Comparison of ENCODE assay signal across 15 cellular contexts in genomic region chr11:73999581-74000306, GRCh38. TPM values are rescaled to one million over a fixed set of nuclear protein-coding genes. Genes with fewer than 3 reads are reported as not detected.
DNase-seq lines count a peak whose midpoint lies in the region; ATAC-seq and TF ChIP-seq lines count a peak whose summit lies in the region.
"Had no signal": no experiment of that assay in that cellular context is flagged by ENCODE, and none has a peak within 500 bp of the region (broad histone marks: within the 10 kb centered on the region; RNA-seq: fewer than 3 reads in every experiment).

No MANE protein-coding gene starts in this region.

- H3K36me3 Mint-ChIP-seq in CD14-positive monocyte (peaks cover 16 to 22% of the 10 kb centered on the region in 2 donors), immature natural killer cell (peaks cover 4 to 30% (median 22%) of the 10 kb centered on the region in 3 donors)

- in situ Hi-C loops in G401 (cut with HindIII; ENCODE audit: low sequenced_read_pairs) = no loop called here

- H3K27ac ChIP-seq in dorsolateral prefrontal cortex = peak overlapping the region in 3 of 59 donors; percentile 15 to 35 (median 28)
- H3K27ac ChIP-seq: C4-2B, prostate gland, SJCRH30 had no signal

- ATAC-seq in HG02970 (IDR thresholded peaks at IDR 0.05; ENCODE audit: low FRiP score, unreplicated experiment) = no peak

- DNase-seq in CD14-positive monocyte (ENCODE audit: low spot score) (peak; percentile 4), GM12865 (ENCODE audit: low read depth) (peak; percentile 38), SHP77 treated with DMSO at 0.1 percent for 48 hours (lab: John Stamatoyannopoulos, UW) (peak; percentile 92), immature natural killer cell (no peak), G401 (ENCODE audit: low spot score) (no peak), dorsolateral prefrontal cortex (no peak), hepatic stellate cell (ENCODE audit: low spot score) (no peak)
- DNase-seq: activated naive CD8-positive, alpha-beta T cell treated with anti-CD3 and anti-CD28 coated beads, Interleukin-2, amount 10 ng/mL, durations not matched to agents 7 days and 5 days; SJCRH30 had no signal

- H3K27me3 Mint-ChIP-seq in CD14-positive monocyte (ENCODE audit: low read depth in 3 of 3) = no peaks in the 10 kb centered on the region
- peaks cover 7 to 9% (median 8%) of the 10 kb centered on the region in 3 donors for H3K27me3 Mint-ChIP-seq in immature natural killer cell (ENCODE audit: low read depth in 3 of 3)
- H3K27me3 Mint-ChIP-seq: activated naive CD8-positive, alpha-beta T cell treated with anti-CD3 and anti-CD28 coated beads, Interleukin-2, amount 10 ng/mL, durations not matched to agents 7 days and 5 days had no signal

- no peak overlapping the region for H3K4me3 ChIP-seq in GM12865 (ENCODE audit: low read depth, low read length)
- H3K4me3 ChIP-seq in dorsolateral prefrontal cortex = no peak overlapping the region
- H3K4me3 ChIP-seq: prostate gland, SJCRH30 had no signal

- TF ChIP-seq CTCF in CD14-positive monocyte (IDR thresholded peaks at IDR 0.05) = no peak
- no peak for TF ChIP-seq CTCF in GM12865 (IDR thresholded peaks at IDR 0.05; ENCODE audit: insufficient read depth, low read depth, low read length, missing control alignments)
- no peak for TF ChIP-seq CTCF in dorsolateral prefrontal cortex (IDR thresholded peaks at IDR 0.05 in 54 of 56, conservative IDR thresholded peaks at IDR 0.05 in 2 of 56; ENCODE audit: low read depth in 1 of 56, partially characterized antibody in 56 of 56)

- no peak overlapping the region for H3K4me3 Mint-ChIP-seq in CD14-positive monocyte
- H3K4me3 Mint-ChIP-seq in immature natural killer cell = peak overlapping the region in 4 of 5 donors; percentile 13 to 53 (median 26)
- H3K4me3 Mint-ChIP-seq: activated naive CD8-positive, alpha-beta T cell treated with anti-CD3 and anti-CD28 coated beads, Interleukin-2, amount 10 ng/mL, durations not matched to agents 7 days and 5 days had no signal

- H3K9me3 Mint-ChIP-seq in CD14-positive monocyte (no peaks in the 10 kb centered on the region), immature natural killer cell (no peaks in the 10 kb centered on the region)
- H3K9me3 Mint-ChIP-seq: activated naive CD8-positive, alpha-beta T cell treated with anti-CD3 and anti-CD28 coated beads, Interleukin-2, amount 10 ng/mL, durations not matched to agents 7 days and 5 days had no signal

- H3K27ac Mint-ChIP-seq in CD14-positive monocyte = peak overlapping the region in 2 of 7 donors; percentile 20 to 63
- peak overlapping the region; percentile 53 to 96 (median 70) for H3K27ac Mint-ChIP-seq in immature natural killer cell
- H3K27ac Mint-ChIP-seq: activated naive CD8-positive, alpha-beta T cell treated with anti-CD3 and anti-CD28 coated beads, Interleukin-2, amount 10 ng/mL, durations not matched to agents 7 days and 5 days had no signal

- H3K27me3 ChIP-seq in dorsolateral prefrontal cortex = no peaks in the 10 kb centered on the region
- H3K27me3 ChIP-seq: SJCRH30 had no signal

- H3K4me1 Mint-ChIP-seq in CD14-positive monocyte = peaks cover 13% of the 10 kb centered on the region
- peaks cover 80 to 88% of the 10 kb centered on the region in 2 donors for H3K4me1 Mint-ChIP-seq in immature natural killer cell

- intact Hi-C loops in CD14-positive monocyte (cut with micrococcal nuclease) = no loop called here
- intact Hi-C loops in dorsolateral prefrontal cortex (cut with DNase I) = no loop called here

RNA-seq across cellular contexts. Expression of gene UCP3, which starts 9.1 kb away (rescaled TPM):
- not detected for polyA plus RNA-seq in CD14-positive monocyte
- polyA plus RNA-seq in immature natural killer cell = 1 to 10 TPM in 1 of 3 donors, under 1 TPM in 2; 0.41 to 1.3 (median 0.52) TPM
- total RNA-seq in G401 (2014; rRNA removed; shearing (Covaris generic)) = 0.17 TPM in 1 of 2 replicates, not detected in the other
- 10 to 100 TPM in 10 of 120 experiments, 1 to 10 TPM in 110; 2.3 to 15.6 (median 5.9) TPM for total RNA-seq in dorsolateral prefrontal cortex

RNA-seq across cellular contexts. Expression of gene UCP2, which starts 17.1 kb away (rescaled TPM):
- polyA plus RNA-seq in CD14-positive monocyte (100 to 1,000 TPM; 649 to 665 TPM), immature natural killer cell (1,000 to 10,000 TPM; 1,092 to 2,060 (median 1,799) TPM)
- 61.2 and 80.1 TPM in 2 replicates for total RNA-seq in G401 (2014; rRNA removed; shearing (Covaris generic))
- 10 to 100 TPM in 72 of 120 experiments, 1 to 10 TPM in 48; 3.3 to 33.4 (median 11.2) TPM for total RNA-seq in dorsolateral prefrontal cortex

RNA-seq across cellular contexts. Expression of gene DNAJB13, which starts 48.9 kb away (rescaled TPM):
- polyA plus RNA-seq in CD14-positive monocyte = not detected
- not detected for polyA plus RNA-seq in immature natural killer cell
- 1.8 and 4.6 TPM in 2 replicates for total RNA-seq in G401 (2014; rRNA removed; shearing (Covaris generic))
- 1 to 10 TPM in 31 of 120 experiments, under 1 TPM in 66, not detected in 23; 0.24 to 3.0 (median 0.72) TPM for total RNA-seq in dorsolateral prefrontal cortex
- total RNA-seq: chondrocyte, mononuclear cell, SJCRH30, subcutaneous adipose tissue had no signal

Comparison
In these comparisons a context has a peak if more than half of its experiments do, and no peak if none do; other contexts are left out.
1. DNase-seq: peak in CD14-positive monocyte (single experiment), GM12865 (single experiment) and SHP77 treated with DMSO at 0.1 percent for 48 hours (single experiment); none in immature natural killer cell (0 of 3), G401 (single experiment), dorsolateral prefrontal cortex (0 of 10) and hepatic stellate cell (single experiment).
2. H3K4me3 Mint-ChIP-seq: peak in immature natural killer cell (4 of 5); none in CD14-positive monocyte (0 of 2).